8 cellular contexts compared by ENCODE assay signal in the genomic region with DNA sequence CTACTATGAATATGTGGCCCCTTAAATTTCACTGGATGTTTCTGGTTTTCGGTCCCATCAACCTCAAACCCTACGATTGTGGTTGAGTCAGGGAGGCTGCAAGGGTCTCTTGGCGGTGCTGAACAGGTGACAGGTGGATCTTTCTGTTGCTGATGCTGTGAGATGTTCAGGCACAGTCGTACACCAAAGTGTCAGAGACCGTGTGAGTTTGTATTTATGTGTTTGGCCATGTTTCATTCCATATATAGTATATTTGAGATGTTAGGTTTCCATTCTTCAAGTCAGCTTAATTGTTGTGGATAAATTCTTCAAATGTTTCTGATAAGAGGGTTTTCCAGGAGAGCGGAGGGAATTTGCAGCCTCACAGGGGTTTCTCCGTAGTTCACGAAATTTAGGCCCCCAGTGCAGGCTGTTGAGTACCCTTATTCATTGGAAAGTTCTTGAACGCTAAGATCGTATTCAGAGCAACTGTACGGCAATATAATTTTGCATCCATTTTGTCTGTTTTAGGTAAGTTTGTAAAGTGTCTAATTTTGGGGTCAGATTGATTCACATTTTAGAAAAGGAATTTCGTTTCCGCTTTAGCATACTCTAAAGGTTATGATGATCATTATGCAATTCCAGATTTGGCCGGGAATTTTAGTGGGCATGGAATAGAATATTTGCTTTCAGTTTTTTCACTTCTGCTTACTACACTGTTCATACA. TPM values are rescaled to one million over a fixed set of nuclear protein-coding genes. Genes with fewer than 3 reads are reported as not detected.
DNase-seq lines count a peak whose midpoint lies in the region; ATAC-seq, FAIRE-seq and TF ChIP-seq lines count a peak whose summit lies in the region.

No MANE protein-coding gene starts in this region.

- peaks cover 42% of the 10 kb centered on the region for H3K4me1 ChIP-seq in adipocyte (ENCODE audit: control insufficient read depth, insufficient read depth, low read length)
- H3K4me1 ChIP-seq in keratinocyte (ENCODE audit: control insufficient read depth, extremely low read depth, insufficient read depth, low read length): peaks cover 12% of the 10 kb centered on the region

- peak overlapping the region; percentile 60 for H3K27ac ChIP-seq in keratinocyte (ENCODE audit: control insufficient read depth, insufficient read depth, low read length)

- dilution Hi-C loops in keratinocyte (cut with MboI; ENCODE audit: extremely low pct_ligation_motif_present, low sequenced_read_pairs): no loop called here

- no peak overlapping the region for H2AFZ ChIP-seq in keratinocyte (ENCODE audit: control insufficient read depth, low read length)

- H3K9ac ChIP-seq in adipocyte (ENCODE audit: low read length) (peak overlapping the region; percentile 87), keratinocyte (ENCODE audit: control insufficient read depth, extremely low read depth, insufficient read depth, low read length) (peak overlapping the region; percentile 80)

- peaks cover 6 to 10% of the 10 kb centered on the region in 2 donors for H3K36me3 Mint-ChIP-seq in stimulated activated naive B cell treated with anti-CD40 and anti-IgM and Interleukin-4, amounts not matched to agents 10 μg/mL and 1 μg/mL and 100 μg/mL, for 72 hours

- H3K4me2 ChIP-seq in keratinocyte (ENCODE audit: control insufficient read depth, extremely low read depth, insufficient read depth, low read depth, low read length): peak overlapping the region; percentile 78

- ATAC-seq in stimulated activated naive B cell treated with anti-CD40 and anti-IgM and Interleukin-4, amounts not matched to agents 10 μg/mL and 1 μg/mL and 100 μg/mL, for 72 hours (replicated peaks): peak; percentile 36 to 40
- ATAC-seq in GM18861 (IDR thresholded peaks at IDR 0.05; ENCODE audit: unreplicated experiment): no peak
- ATAC-seq in HG03139 (IDR thresholded peaks at IDR 0.05; ENCODE audit: unreplicated experiment): no peak

- peak; percentile 93 for FAIRE-seq in GM19239 (lab: Jason Lieb, UNC)
- peak; percentile 61 for FAIRE-seq in keratinocyte (lab: Jason Lieb, UNC)

- H3K9me3 ChIP-seq in adipocyte (ENCODE audit: control insufficient read depth, low read length) (no peaks in the 10 kb centered on the region), keratinocyte (ENCODE audit: control insufficient read depth, low read depth, low read length) (no peaks in the 10 kb centered on the region)

- H3K9me3 Mint-ChIP-seq in stimulated activated naive B cell treated with anti-CD40 and anti-IgM and Interleukin-4, amounts not matched to agents 10 μg/mL and 1 μg/mL and 100 μg/mL, for 72 hours: no peaks in the 10 kb centered on the region

- H3K27me3 ChIP-seq in adipocyte (replicated peaks; ENCODE audit: control insufficient read depth, insufficient read depth, low read length): no peaks in the 10 kb centered on the region
- H3K27me3 ChIP-seq in keratinocyte (ENCODE audit: control insufficient read depth, extremely low read depth, insufficient read depth, low read length): no peaks in the 10 kb centered on the region

- H3K4me3 Mint-ChIP-seq in stimulated activated naive B cell treated with anti-CD40 and anti-IgM and Interleukin-4, amounts not matched to agents 10 μg/mL and 1 μg/mL and 100 μg/mL, for 72 hours: peak overlapping the region; percentile 91 to 96

- H4K20me1 ChIP-seq in keratinocyte (ENCODE audit: control insufficient read depth, extremely low read depth, insufficient read depth, low read length): no peaks in the 10 kb centered on the region

- H3K9me1 ChIP-seq in keratinocyte (ENCODE audit: control insufficient read depth, extremely low read depth, insufficient read depth, low read length): no peaks in the 10 kb centered on the region

- H3K27me3 Mint-ChIP-seq in stimulated activated naive B cell treated with anti-CD40 and anti-IgM and Interleukin-4, amounts not matched to agents 10 μg/mL and 1 μg/mL and 100 μg/mL, for 72 hours: peaks cover 0 to 3% of the 10 kb centered on the region in 2 donors

- H3K79me2 ChIP-seq in keratinocyte (ENCODE audit: control insufficient read depth, insufficient read depth, low read length): peaks cover 59% of the 10 kb centered on the region

- DNase-seq in D341Med (ENCODE audit: low spot score) (peak; percentile 26), GM19239 (ENCODE audit: insufficient read length, low spot score) (no peak), M059J (ENCODE audit: low read depth) (peak; percentile 43), adipocyte (ENCODE audit: low read depth) (peak; percentile 66), keratinocyte (ENCODE audit: low read depth, low spot score) (no peak)
- peak; percentile 42 for DNase-seq in stimulated activated naive B cell treated with anti-CD40 and anti-IgM and Interleukin-4, amounts not matched to agents 10 μg/mL and 1 μg/mL and 100 μg/mL, for 72 hours

- peaks cover 15 to 43% of the 10 kb centered on the region in 2 donors for H3K4me1 Mint-ChIP-seq in stimulated activated naive B cell treated with anti-CD40 and anti-IgM and Interleukin-4, amounts not matched to agents 10 μg/mL and 1 μg/mL and 100 μg/mL, for 72 hours

- H3K27ac Mint-ChIP-seq in stimulated activated naive B cell treated with anti-CD40 and anti-IgM and Interleukin-4, amounts not matched to agents 10 μg/mL and 1 μg/mL and 100 μg/mL, for 72 hours: peak overlapping the region; percentile 98

- no peak for TF ChIP-seq CTCF in keratinocyte (optimal IDR thresholded peaks at IDR 0.05 in 1 of 3, IDR thresholded peaks at IDR 0.05 in 1 of 3, conservative IDR thresholded peaks at IDR 0.05 in 1 of 3; ENCODE audit: extremely low read depth in 1 of 3, insufficient read depth in 2 of 3, low read length in 3 of 3)

- H3K4me3 ChIP-seq in adipocyte (ENCODE audit: low read length) (peak overlapping the region; percentile 94), keratinocyte (ENCODE audit: control insufficient read depth in 2 of 3, extremely low read depth in 1 of 3, insufficient read depth in 2 of 3, low read depth in 1 of 3, low read length in 3 of 3) (peak overlapping the region; percentile 80 to 97 (median 80))

- no peaks in the 10 kb centered on the region for H3K36me3 ChIP-seq in adipocyte (ENCODE audit: control insufficient read depth, insufficient read depth, low read length, severe bottlenecking)
- H3K36me3 ChIP-seq in keratinocyte (ENCODE audit: control insufficient read depth in 2 of 2, extremely low read depth in 1 of 2, insufficient read depth in 2 of 2, low read length in 2 of 2): no peaks in the 10 kb centered on the region

RNA-seq across cellular contexts. Expression of gene TAB2, which starts 1.2 kb away (rescaled TPM):
- 50.3 and 71.6 TPM in 2 replicates for total RNA-seq in M059J (2014; rRNA removed; shearing (Covaris generic))
- 39.9 to 47.5 TPM (median 39.9 TPM) in 3 replicates for polyA plus RNA-seq in keratinocyte
- 90.6 TPM for polyA plus RNA-seq in keratinocyte (2011; ENCODE audit: low read depth)
- 32.3 and 78.4 TPM in 2 replicates for polyA plus RNA-seq in keratinocyte (2011; cell fraction: cytosol; rRNA removed)
- polyA plus RNA-seq in keratinocyte (2011; cell fraction: nucleus; rRNA removed): 41.0 and 47.4 TPM in 2 replicates
- 29.9 and 35.6 TPM in 2 replicates for polyA plus RNA-seq in keratinocyte (2012; ENCODE audit: low replicate concordance)
- 17.6 to 69.7 TPM (median 56.0 TPM) in 3 replicates for polyA minus RNA-seq in keratinocyte
- 33.8 TPM for polyA minus RNA-seq in keratinocyte (2011; cell fraction: cytosol; rRNA and poly(A)+ RNA removed)
- polyA minus RNA-seq in keratinocyte (2011; cell fraction: nucleus; rRNA and poly(A)+ RNA removed): 23.0 and 45.7 TPM in 2 replicates

Comparison
In these comparisons a context has a peak if more than half of its experiments do, and no peak if none do; other contexts are left out.
1. DNase-seq: peak in D341Med (single experiment), M059J (single experiment), adipocyte (single experiment) and stimulated activated naive B cell treated with anti-CD40 and anti-IgM and Interleukin-4, amounts not matched to agents 10 μg/mL and 1 μg/mL and 100 μg/mL, for 72 hours (single experiment); none in GM19239 (single experiment) and keratinocyte (single experiment).
2. ATAC-seq: peak in stimulated activated naive B cell treated with anti-CD40 and anti-IgM and Interleukin-4, amounts not matched to agents 10 μg/mL and 1 μg/mL and 100 μg/mL, for 72 hours (2 of 2); none in GM18861 (single experiment) and HG03139 (single experiment).